ENCODE assay signal across 8 cellular contexts in the genomic region with DNA sequence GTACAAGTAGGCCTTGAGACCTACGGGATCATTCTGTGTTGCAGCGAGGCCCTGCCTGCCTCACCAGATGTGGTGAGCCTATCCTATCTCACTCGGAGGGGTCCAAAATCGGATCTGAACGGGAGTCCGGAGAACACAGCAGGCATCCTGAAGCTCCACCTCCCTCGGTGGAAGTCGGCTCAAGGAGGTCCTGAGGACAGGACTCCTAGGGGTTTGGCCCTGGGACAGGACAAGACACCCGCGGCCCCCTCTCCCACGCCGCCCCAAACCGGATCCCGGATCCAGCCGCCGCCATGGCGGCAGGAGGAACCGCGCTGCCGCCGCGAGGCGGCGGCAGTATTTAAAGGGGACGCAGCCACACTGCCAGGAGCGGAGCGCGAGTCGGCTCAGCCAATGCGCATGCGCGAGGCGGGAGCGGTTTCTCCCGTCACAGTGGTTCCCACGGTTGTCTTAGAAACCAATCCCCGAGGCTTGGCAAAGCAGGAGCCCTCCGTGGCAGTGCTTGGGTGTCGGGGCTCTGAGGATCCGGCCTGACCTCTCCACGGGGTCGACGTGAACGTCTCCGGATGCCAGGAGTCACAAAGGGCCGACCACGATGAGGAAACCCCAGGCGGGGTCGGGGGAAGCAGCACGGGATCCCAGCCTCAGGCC.
DNase-seq lines count a peak whose midpoint lies in the region; ATAC-seq and TF ChIP-seq lines count a peak whose summit lies in the region.
"Not testable (repeated sequence)": the region's sequence is repeated elsewhere in the genome, so short reads cannot be mapped to it uniquely, and the experiment has no call there.

No MANE protein-coding gene starts in this region.

- POLR2A ChIA-PET in BJ (lab: Charles Lee) = not testable (repeated sequence)

- DNase-seq in BJ (ENCODE audit: low read depth) (peak; percentile 2), NCI-H774 (lab: John Stamatoyannopoulos, UW) (peak; percentile 2), lung microvascular endothelial cell (ENCODE audit: low read depth in 2 of 2) (peak; percentile 67 to 76)
- peak; percentile 75 for DNase-seq in activated CD8-positive, alpha-beta memory T cell treated with anti-CD3 and anti-CD28 coated beads, Interleukin-2, amount 50 U/mL, for 48 hours
- DNase-seq in effector memory CD4-positive, alpha-beta T cell = peak; percentile 2 to 62 (median 37)
- peak; percentile 67 for DNase-seq in stimulated activated CD4-positive, alpha-beta T cell treated with anti-CD3 and anti-CD28 coated beads, Interleukin-1b, Interleukin-23, amount 100 ng/mL, for 48 hours

- not testable (repeated sequence) for H3K36me3 ChIP-seq in BJ (ENCODE audit: control insufficient read depth, insufficient read depth, low read length); effector memory CD4-positive, alpha-beta T cell (ENCODE audit: control insufficient read depth, insufficient read depth, low read length)

- CTCF ChIA-PET in BJ (lab: Yijun Ruan, JAX) = not testable (repeated sequence)

- not testable (repeated sequence) for H3K27me3 ChIP-seq in BJ (ENCODE audit: control insufficient read depth, insufficient read depth, low read length); effector memory CD4-positive, alpha-beta T cell (replicated peaks; ENCODE audit: control insufficient read depth, insufficient read depth, low read length, poor library complexity, severe bottlenecking)

- H3K9me3 ChIP-seq in effector memory CD4-positive, alpha-beta T cell (ENCODE audit: control insufficient read depth, low read length) = not testable (repeated sequence)

- TF ChIP-seq CTCF in BJ (IDR thresholded peaks at IDR 0.05; ENCODE audit: insufficient read depth, low read depth, low read length) = not testable (repeated sequence)

- peak; percentile 97 for ATAC-seq in GM19455 (IDR thresholded peaks at IDR 0.05; ENCODE audit: unreplicated experiment)
- ATAC-seq in HG03342 (IDR thresholded peaks at IDR 0.05; ENCODE audit: unreplicated experiment) = peak; percentile 96

- peak overlapping the region; percentile 25; the same call in 1 of the 2 replicates for H3K4me3 ChIP-seq in BJ (ENCODE audit: low read depth, low read length)
- not testable (repeated sequence) for H3K4me3 ChIP-seq in effector memory CD4-positive, alpha-beta T cell (ENCODE audit: insufficient read depth, low read depth, low read length, poor library complexity, severe bottlenecking)

- H3K27ac ChIP-seq in effector memory CD4-positive, alpha-beta T cell (ENCODE audit: insufficient read depth, low read length, poor library complexity, severe bottlenecking) = not testable (repeated sequence)

- not testable (repeated sequence) for H3K4me1 ChIP-seq in effector memory CD4-positive, alpha-beta T cell (ENCODE audit: control insufficient read depth, insufficient read depth, low read length, poor library complexity, severe bottlenecking)

Comparison
In these comparisons a context has a peak if more than half of its experiments do, and no peak if none do; other contexts are left out.
1. DNase-seq: peak in every context shown above with its lines; median percentile 75 in activated CD8-positive, alpha-beta memory T cell treated with anti-CD3 and anti-CD28 coated beads, Interleukin-2, amount 50 U/mL, for 48 hours; 72 in lung microvascular endothelial cell; 67 in stimulated activated CD4-positive, alpha-beta T cell treated with anti-CD3 and anti-CD28 coated beads, Interleukin-1b, Interleukin-23, amount 100 ng/mL, for 48 hours; 37 in effector memory CD4-positive, alpha-beta T cell; 2 in BJ; 2 in NCI-H774.